Comparison of ENCODE assay signal across 8 cellular contexts in genomic region chr1:151164732-151165280, GRCh38. TPM values are rescaled to one million over a fixed set of nuclear protein-coding genes. Genes with fewer than 3 reads are reported as not detected.
DNase-seq lines count a peak whose midpoint lies in the region; ATAC-seq, FAIRE-seq and TF ChIP-seq lines count a peak whose summit lies in the region.

No MANE protein-coding gene starts in this region.

- TF ChIP-seq CTCF in BJ (IDR thresholded peaks at IDR 0.05; ENCODE audit: insufficient read depth, low read depth, low read length) (no peak), OCI-LY7 (conservative IDR thresholded peaks at IDR 0.05; ENCODE audit: low read length) (no peak), endothelial cell of umbilical vein (IDR thresholded peaks at IDR 0.05; ENCODE audit: extremely low read depth in 1 of 2, insufficient read depth in 1 of 2, low read depth in 1 of 2, low read length in 2 of 2) (no peak)

- dilution Hi-C loops in endothelial cell of umbilical vein (cut with MboI; ENCODE audit: extremely low pct_ligation_motif_present, low sequenced_read_pairs), result no loop called here

- H3K27ac Mint-ChIP-seq in natural killer cell treated with Interleukin-12 subunit alpha and Interleukin-12 subunit beta and Interleukin-15 and Interleukin-18, amount 100 ng/mL, for 72 hours, result peak overlapping the region; percentile 85 to 92

- H3K9me2 ChIP-seq in OCI-LY7 (ENCODE audit: insufficient read depth, low read length), result no peaks in the 10 kb centered on the region

- no peaks in the 10 kb centered on the region for H4K20me1 ChIP-seq in OCI-LY7 (ENCODE audit: insufficient read depth, low read length)
- H4K20me1 ChIP-seq in endothelial cell of umbilical vein (replicated peaks; ENCODE audit: control insufficient read depth, extremely low read depth, insufficient read depth, low read length), result no peaks in the 10 kb centered on the region

- CTCF ChIA-PET in BJ (lab: Yijun Ruan, JAX), result interaction anchor here (1.0 to 2.3 kb wide), 4 partner anchors 10 to 140 kb away, joined by 3 to 7 read pairs (median 5); no protein-coding TSS in a partner anchor
- CTCF ChIA-PET in OCI-LY7 (lab: Charles Lee; ENCODE audit: unreplicated experiment), result no interaction called here
- CTCF ChIA-PET in endothelial cell of umbilical vein (lab: Charles Lee), result interaction anchor here (0.6 to 2.9 kb wide), 10 partner anchors 8 to 140 kb away, joined by 3 to 17 read pairs (median 4); partner anchors contain the start of gene TNFAIP8L2

- no peaks in the 10 kb centered on the region for H3K9me1 ChIP-seq in endothelial cell of umbilical vein (replicated peaks; ENCODE audit: control insufficient read depth, extremely low read depth, insufficient read depth, low read length)

- H3K27ac ChIP-seq in OCI-LY7 (ENCODE audit: low read depth, low read length, poor library complexity, severe bottlenecking) (no peak overlapping the region), endothelial cell of umbilical vein (ENCODE audit: insufficient read depth, low read depth, low read length) (peak overlapping the region; percentile 61)

- BruUV-seq in OCI-LY7 (replicated peaks; lab: Mats Ljungman, UMichigan) (TSS peak; percentile 49), endothelial cell of umbilical vein (replicated peaks; lab: Mats Ljungman, UMichigan) (no TSS peak)

- H3K27me3 Mint-ChIP-seq in natural killer cell treated with Interleukin-12 subunit alpha and Interleukin-12 subunit beta and Interleukin-15 and Interleukin-18, amount 100 ng/mL, for 72 hours, result no peaks in the 10 kb centered on the region

- H3K4me3 ChIP-seq in BJ (ENCODE audit: low read depth, low read length) (peak overlapping the region; percentile 80), OCI-LY7 (ENCODE audit: low read depth, low read length, poor library complexity, severe bottlenecking) (peak overlapping the region; percentile 90), endothelial cell of umbilical vein (replicated peaks in 1 of 3; ENCODE audit: insufficient read depth in 1 of 3, low read depth in 1 of 3, low read length in 3 of 3) (peak overlapping the region; percentile 65 to 89 (median 81))

- peaks cover 18% of the 10 kb centered on the region for H3K36me3 Mint-ChIP-seq in natural killer cell treated with Interleukin-12 subunit alpha and Interleukin-12 subunit beta and Interleukin-15 and Interleukin-18, amount 100 ng/mL, for 72 hours

- H3K79me2 ChIP-seq in OCI-LY7 (ENCODE audit: insufficient read depth, low read depth, low read length) (peaks cover 13% of the 10 kb centered on the region; the same call in 1 of the 2 replicates), endothelial cell of umbilical vein (ENCODE audit: control insufficient read depth, insufficient read depth, low read length) (peaks cover 21% of the 10 kb centered on the region)

- DNase-seq in BJ (ENCODE audit: low read depth), result no peak
- DNase-seq in OCI-LY7 (ENCODE audit: low spot score), result no peak
- DNase-seq in endothelial cell of umbilical vein (ENCODE audit: low read depth, low spot score), result no peak
- no peak for DNase-seq in natural killer cell treated with Interleukin-12 subunit alpha and Interleukin-12 subunit beta and Interleukin-15 and Interleukin-18, amount 100 ng/mL, for 72 hours (ENCODE audit: low spot score)
- DNase-seq in activated gamma-delta T cell (lab: John Stamatoyannopoulos, UW), result no peak
- no peak for DNase-seq in NCI-H1092 (lab: John Stamatoyannopoulos, UW)

- FAIRE-seq in endothelial cell of umbilical vein (lab: Jason Lieb, UNC), result peak; percentile 37

- H3K4me1 ChIP-seq in OCI-LY7 (ENCODE audit: insufficient read depth, low read length, poor library complexity, severe bottlenecking), result peaks cover 24% of the 10 kb centered on the region
- peaks cover 19% of the 10 kb centered on the region for H3K4me1 ChIP-seq in endothelial cell of umbilical vein (ENCODE audit: control insufficient read depth, extremely low read depth, insufficient read depth, low read length)

- H3K36me3 ChIP-seq in BJ (ENCODE audit: control insufficient read depth, insufficient read depth, low read length) (peaks cover 16% of the 10 kb centered on the region), OCI-LY7 (ENCODE audit: insufficient read depth, low read length) (peaks cover 24% of the 10 kb centered on the region), endothelial cell of umbilical vein (ENCODE audit: control insufficient read depth in 2 of 2, extremely low read depth in 1 of 2, insufficient read depth in 2 of 2, low read length in 2 of 2) (peaks cover 0 to 13% of the 10 kb centered on the region in 2 experiments)

- 0 out of 2 replicates have a peak overlapping the region, but pooled peaks have one; percentile 87 for H2AFZ ChIP-seq in OCI-LY7 (ENCODE audit: low read length)
- peak overlapping the region; percentile 90 for H2AFZ ChIP-seq in endothelial cell of umbilical vein (ENCODE audit: low read depth, low read length)

- TF ChIP-seq POLR2A in endothelial cell of umbilical vein (IDR thresholded peaks at IDR 0.05; ENCODE audit: low read depth, low read length), result no peak

- no peaks in the 10 kb centered on the region for H3K9me3 ChIP-seq in OCI-LY7 (ENCODE audit: low read length)
- no peaks in the 10 kb centered on the region for H3K9me3 ChIP-seq in endothelial cell of umbilical vein (replicated peaks; ENCODE audit: control insufficient read depth, insufficient read depth, low read length)

- peak overlapping the region; percentile 94 for H3K9ac ChIP-seq in endothelial cell of umbilical vein (replicated peaks; ENCODE audit: extremely low read depth, insufficient read depth, low read length)

- no peaks in the 10 kb centered on the region for H3K9me3 Mint-ChIP-seq in natural killer cell treated with Interleukin-12 subunit alpha and Interleukin-12 subunit beta and Interleukin-15 and Interleukin-18, amount 100 ng/mL, for 72 hours

- H3K4me3 Mint-ChIP-seq in natural killer cell treated with Interleukin-12 subunit alpha and Interleukin-12 subunit beta and Interleukin-15 and Interleukin-18, amount 100 ng/mL, for 72 hours, result peak overlapping the region; percentile 94

- POLR2A ChIA-PET in BJ (lab: Charles Lee) (interaction anchor here (0.7 kb wide), 1 partner anchor 118 kb away, joined by 11 read pairs; no protein-coding TSS in a partner anchor), OCI-LY7 (lab: Charles Lee) (no interaction called here), endothelial cell of umbilical vein (lab: Charles Lee) (interaction anchor here (0.8 kb wide), 1 partner anchor 585 kb away, joined by 3 read pairs; the partner anchor contains the start of gene MCL1)

- H3K27me3 ChIP-seq in BJ (ENCODE audit: control insufficient read depth, insufficient read depth, low read length), result no peaks in the 10 kb centered on the region
- H3K27me3 ChIP-seq in endothelial cell of umbilical vein (ENCODE audit: control insufficient read depth in 2 of 2, insufficient read depth in 2 of 2, low read length in 2 of 2), result no peaks in the 10 kb centered on the region

- peaks cover 39 to 43% of the 10 kb centered on the region in 2 donors for H3K4me1 Mint-ChIP-seq in natural killer cell treated with Interleukin-12 subunit alpha and Interleukin-12 subunit beta and Interleukin-15 and Interleukin-18, amount 100 ng/mL, for 72 hours (ENCODE audit: low read depth in 2 of 2)

- intact Hi-C loops in OCI-LY7 (cut with micrococcal nuclease; ENCODE audit: unreplicated experiment), result no loop called here
- intact Hi-C loops in endothelial cell of umbilical vein (cut with micrococcal nuclease), result loop anchor here (1.0 kb wide), 2 partner anchors 19 to 25 kb away; partner anchors contain the start of genes SEMA6C and VPS72

- H3K4me2 ChIP-seq in OCI-LY7 (ENCODE audit: low read length) (peak overlapping the region; percentile 74), endothelial cell of umbilical vein (ENCODE audit: insufficient read depth, low read length) (peak overlapping the region; percentile 92)

- ATAC-seq in natural killer cell treated with Interleukin-12 subunit alpha and Interleukin-12 subunit beta and Interleukin-15 and Interleukin-18, amount 100 ng/mL, for 72 hours, result no peak
- ATAC-seq in HG03354 (IDR thresholded peaks at IDR 0.05; ENCODE audit: poor library complexity, severe bottlenecking, unreplicated experiment) (no peak), HG03520 (IDR thresholded peaks at IDR 0.05; ENCODE audit: unreplicated experiment) (no peak)

RNA-seq across cellular contexts. Expression of gene LYSMD1, which starts 0.9 kb away (rescaled TPM):
- 8.5 and 10.2 TPM in 2 replicates for polyA plus RNA-seq in BJ (2011; rRNA removed)
- polyA minus RNA-seq in BJ (2011; rRNA and poly(A)+ RNA removed), result 5.4 and 8.4 TPM in 2 replicates
- 6.2 and 9.2 TPM in 2 replicates for total RNA-seq in OCI-LY7 (2014; rRNA removed; shearing (Covaris generic))
- total RNA-seq in OCI-LY7 (2022), result 3.4 and 3.7 TPM in 2 replicates
- total RNA-seq in endothelial cell of umbilical vein, result 6.4 and 8.2 TPM in 2 replicates
- 1.7 and 2.1 TPM in 2 replicates for polyA plus RNA-seq in endothelial cell of umbilical vein
- polyA plus RNA-seq in endothelial cell of umbilical vein (2011; cell fraction: cytosol; rRNA removed), result 2.2 and 2.7 TPM in 2 replicates
- polyA plus RNA-seq in endothelial cell of umbilical vein (2011; cell fraction: nucleus; rRNA removed), result 14.0 and 15.7 TPM in 2 replicates
- polyA plus RNA-seq in endothelial cell of umbilical vein (2012), result 2.5 and 2.8 TPM in 2 replicates
- polyA minus RNA-seq in endothelial cell of umbilical vein, result 3.8 and 4.7 TPM in 2 replicates
- 3.9 TPM for polyA minus RNA-seq in endothelial cell of umbilical vein (2011; cell fraction: cytosol; rRNA and poly(A)+ RNA removed)
- 6.2 and 6.9 TPM in 2 replicates for polyA minus RNA-seq in endothelial cell of umbilical vein (2011; cell fraction: nucleus; rRNA and poly(A)+ RNA removed)
- 1 to 10 TPM; 5.0 to 6.3 TPM for total RNA-seq in natural killer cell treated with Interleukin-12 subunit alpha and Interleukin-12 subunit beta and Interleukin-15 and Interleukin-18, amount 100 ng/mL, for 72 hours

RNA-seq across cellular contexts. Expression of gene SCNM1, which starts 1.1 kb away (rescaled TPM):
- polyA plus RNA-seq in BJ (2011; rRNA removed) (27.4 and 29.7 TPM in 2 replicates), endothelial cell of umbilical vein (14.1 and 17.3 TPM in 2 replicates)
- 15.1 and 17.9 TPM in 2 replicates for polyA minus RNA-seq in BJ (2011; rRNA and poly(A)+ RNA removed)
- total RNA-seq in OCI-LY7 (2014; rRNA removed; shearing (Covaris generic)), result 70.9 and 78.0 TPM in 2 replicates
- total RNA-seq in OCI-LY7 (2022) (54.1 and 63.1 TPM in 2 replicates), endothelial cell of umbilical vein (43.1 and 49.0 TPM in 2 replicates)
- polyA plus RNA-seq in endothelial cell of umbilical vein (2011; cell fraction: cytosol; rRNA removed), result 31.1 and 32.7 TPM in 2 replicates
- polyA plus RNA-seq in endothelial cell of umbilical vein (2011; cell fraction: nucleus; rRNA removed), result 48.2 and 52.9 TPM in 2 replicates
- polyA plus RNA-seq in endothelial cell of umbilical vein (2012), result 44.8 and 53.1 TPM in 2 replicates
- polyA minus RNA-seq in endothelial cell of umbilical vein, result 9.6 and 11.9 TPM in 2 replicates
- 20.6 TPM for polyA minus RNA-seq in endothelial cell of umbilical vein (2011; cell fraction: cytosol; rRNA and poly(A)+ RNA removed)
- 8.2 and 8.6 TPM in 2 replicates for polyA minus RNA-seq in endothelial cell of umbilical vein (2011; cell fraction: nucleus; rRNA and poly(A)+ RNA removed)
- total RNA-seq in natural killer cell treated with Interleukin-12 subunit alpha and Interleukin-12 subunit beta and Interleukin-15 and Interleukin-18, amount 100 ng/mL, for 72 hours, result 10 to 100 TPM; 55.2 to 63.2 TPM

RNA-seq across cellular contexts. Expression of gene TNFAIP8L2, which starts 8.4 kb away (rescaled TPM):
- polyA plus RNA-seq in BJ (2011; rRNA removed), result not detected in 2 replicates
- polyA minus RNA-seq in BJ (2011; rRNA and poly(A)+ RNA removed), result not detected in 2 replicates
- total RNA-seq in OCI-LY7 (2014; rRNA removed; shearing (Covaris generic)), result 7.7 and 12.5 TPM in 2 replicates
- 9.0 and 9.2 TPM in 2 replicates for total RNA-seq in OCI-LY7 (2022)
- not detected in 2 replicates for total RNA-seq in endothelial cell of umbilical vein
- 0.06 TPM in 1 of 2 replicates, not detected in the other for polyA plus RNA-seq in endothelial cell of umbilical vein
- polyA plus RNA-seq in endothelial cell of umbilical vein (2011; cell fraction: cytosol; rRNA removed), result 0.17 TPM in 1 of 2 replicates, not detected in the other
- polyA plus RNA-seq in endothelial cell of umbilical vein (2011; cell fraction: nucleus; rRNA removed), result not detected in 2 replicates
- polyA plus RNA-seq in endothelial cell of umbilical vein (2012), result 0.63 TPM in 1 of 2 replicates, not detected in the other
- polyA minus RNA-seq in endothelial cell of umbilical vein, result 0.28 TPM in 1 of 2 replicates, not detected in the other
- not detected for polyA minus RNA-seq in endothelial cell of umbilical vein (2011; cell fraction: cytosol; rRNA and poly(A)+ RNA removed)
- not detected in 2 replicates for polyA minus RNA-seq in endothelial cell of umbilical vein (2011; cell fraction: nucleus; rRNA and poly(A)+ RNA removed)
- 10 to 100 TPM; 10.2 to 16.8 TPM for total RNA-seq in natural killer cell treated with Interleukin-12 subunit alpha and Interleukin-12 subunit beta and Interleukin-15 and Interleukin-18, amount 100 ng/mL, for 72 hours

RNA-seq across cellular contexts. Expression of gene TMOD4, which starts 11.0 kb away (rescaled TPM):
- polyA plus RNA-seq in BJ (2011; rRNA removed) (0.16 and 0.18 TPM in 2 replicates), endothelial cell of umbilical vein (0.22 TPM in 1 of 2 replicates, not detected in the other)
- polyA minus RNA-seq in BJ (2011; rRNA and poly(A)+ RNA removed), result 0.71 TPM in 1 of 2 replicates, not detected in the other
- total RNA-seq in OCI-LY7 (2014; rRNA removed; shearing (Covaris generic)), result not detected in 2 replicates
- total RNA-seq in OCI-LY7 (2022) (1.4 and 2.4 TPM in 2 replicates), endothelial cell of umbilical vein (1.4 TPM in 2 replicates)
- polyA plus RNA-seq in endothelial cell of umbilical vein (2011; cell fraction: cytosol; rRNA removed), result 0.09 and 0.31 TPM in 2 replicates
- 0.80 and 0.88 TPM in 2 replicates for polyA plus RNA-seq in endothelial cell of umbilical vein (2011; cell fraction: nucleus; rRNA removed)
- polyA plus RNA-seq in endothelial cell of umbilical vein (2012), result 0.50 TPM in 1 of 2 replicates, not detected in the other
- polyA minus RNA-seq in endothelial cell of umbilical vein, result not detected in 2 replicates
- polyA minus RNA-seq in endothelial cell of umbilical vein (2011; cell fraction: cytosol; rRNA and poly(A)+ RNA removed), result not detected
- not detected in 2 replicates for polyA minus RNA-seq in endothelial cell of umbilical vein (2011; cell fraction: nucleus; rRNA and poly(A)+ RNA removed)
- 1 to 10 TPM; 1.2 to 5.3 TPM for total RNA-seq in natural killer cell treated with Interleukin-12 subunit alpha and Interleukin-12 subunit beta and Interleukin-15 and Interleukin-18, amount 100 ng/mL, for 72 hours

RNA-seq across cellular contexts. Expression of gene SEMA6C, which starts 18.4 kb away (rescaled TPM):
- polyA plus RNA-seq in BJ (2011; rRNA removed), result 1.5 and 1.8 TPM in 2 replicates
- polyA minus RNA-seq in BJ (2011; rRNA and poly(A)+ RNA removed), result 1.2 and 2.7 TPM in 2 replicates
- total RNA-seq in OCI-LY7 (2014; rRNA removed; shearing (Covaris generic)), result 0.54 and 1.1 TPM in 2 replicates
- total RNA-seq in OCI-LY7 (2022), result 1.9 and 2.0 TPM in 2 replicates
- total RNA-seq in endothelial cell of umbilical vein, result 46.2 and 53.0 TPM in 2 replicates
- 66.0 and 71.9 TPM in 2 replicates for polyA plus RNA-seq in endothelial cell of umbilical vein
- polyA plus RNA-seq in endothelial cell of umbilical vein (2011; cell fraction: cytosol; rRNA removed), result 38.6 and 39.2 TPM in 2 replicates
- polyA plus RNA-seq in endothelial cell of umbilical vein (2011; cell fraction: nucleus; rRNA removed), result 180 and 192 TPM in 2 replicates
- polyA plus RNA-seq in endothelial cell of umbilical vein (2012), result 20.4 and 24.0 TPM in 2 replicates
- 48.7 and 67.7 TPM in 2 replicates for polyA minus RNA-seq in endothelial cell of umbilical vein
- 0.61 TPM for polyA minus RNA-seq in endothelial cell of umbilical vein (2011; cell fraction: cytosol; rRNA and poly(A)+ RNA removed)
- 39.5 and 48.2 TPM in 2 replicates for polyA minus RNA-seq in endothelial cell of umbilical vein (2011; cell fraction: nucleus; rRNA and poly(A)+ RNA removed)
- total RNA-seq in natural killer cell treated with Interleukin-12 subunit alpha and Interleukin-12 subunit beta and Interleukin-15 and Interleukin-18, amount 100 ng/mL, for 72 hours, result 1 to 10 TPM in 1 of 2 donors, under 1 TPM in 1; 0.90 to 2.9 TPM
